8 cellular contexts compared by ENCODE assay signal in genomic region chr1:64956733-64957441, GRCh38. TPM values are rescaled to one million over a fixed set of nuclear protein-coding genes. Genes with fewer than 3 reads are reported as not detected.
A peak's percentile ranks its signal among the peaks of the same experiment; 100 is the strongest.
DNase-seq lines count a peak whose midpoint lies in the region; ATAC-seq, FAIRE-seq and TF ChIP-seq lines count a peak whose summit lies in the region.

No MANE protein-coding gene starts in this region.

- H2AFZ ChIP-seq in H1 (ENCODE audit: low read length): no peak overlapping the region

- TF ChIP-seq POLR2A in H1 (IDR thresholded peaks at IDR 0.05; ENCODE audit: control extremely low read depth in 1 of 2, low read depth in 2 of 2, low read length in 2 of 2): no peak

- peaks cover 0 to 3% of the 10 kb centered on the region in 2 experiments for H4K20me1 ChIP-seq in H1 (replicated peaks in 1 of 2; ENCODE audit: control insufficient read depth in 1 of 2, insufficient read depth in 2 of 2, low read length in 2 of 2)

- H2BK5ac ChIP-seq in H1 (ENCODE audit: low read depth, low read length): peak overlapping the region; percentile 40; the same call in 1 of the 2 replicates

- 0 out of 2 replicates have a peak, but pooled peaks cover 3% of the 10 kb centered on the region for H3K23me2 ChIP-seq in H1 (ENCODE audit: low read depth, low read length)

- H3K9ac ChIP-seq in H1 (replicated peaks in 1 of 4; ENCODE audit: extremely low read depth in 1 of 4, low read depth in 3 of 4, low read length in 3 of 4): no peak overlapping the region

- peak overlapping the region; percentile 40; the same call in 1 of the 2 replicates for H2BK20ac ChIP-seq in H1 (ENCODE audit: low read length)

- H3K4me2 ChIP-seq in H1 (ENCODE audit: insufficient read depth in 1 of 2, low read depth in 2 of 2, low read length in 2 of 2): no peak overlapping the region; a peak in 2 of 4 replicates

- no peak overlapping the region; the same call in 1 of the 2 replicates for H3K27ac ChIP-seq in H1 (ENCODE audit: low read depth, low read length)

- no peak overlapping the region for H3K23ac ChIP-seq in H1 (ENCODE audit: insufficient read length)

- FAIRE-seq in GM18507 (lab: Jason Lieb, UNC): peak; percentile 97
- FAIRE-seq in H1 (lab: Jason Lieb, UNC): no peak
- FAIRE-seq in HTR-8/SVneo (lab: Jason Lieb, UNC): no peak

- TF ChIP-seq CTCF in H1 (IDR thresholded peaks at IDR 0.05; ENCODE audit: control extremely low read depth in 1 of 3, insufficient read depth in 1 of 3, low read depth in 1 of 3, low read length in 3 of 3): no peak

- no peaks in the 10 kb centered on the region for H3K36me3 ChIP-seq in H1 (ENCODE audit: control insufficient read depth in 2 of 4, insufficient read depth in 4 of 4, low read length in 3 of 4)

- TF ChIP-seq RAD21 in H1 (IDR thresholded peaks at IDR 0.05 in 1 of 2, conservative IDR thresholded peaks at IDR 0.05 in 1 of 2; ENCODE audit: low read depth in 2 of 2, low read length in 2 of 2): no peak

- H2AK5ac ChIP-seq in H1 (ENCODE audit: low read depth, low read length): peak overlapping the region; percentile 10; the same call in 1 of the 2 replicates

- no peaks in the 10 kb centered on the region for H3K27me3 ChIP-seq in H1 (replicated peaks in 1 of 4; ENCODE audit: control insufficient read depth in 3 of 4, extremely low read depth in 1 of 4, insufficient read depth in 3 of 4, low read length in 3 of 4)

- peak overlapping the region; percentile 63 for H2BK15ac ChIP-seq in H1 (ENCODE audit: low read length)

- DNase-seq in GM18507 (ENCODE audit: extremely low spot score, insufficient read length, low read depth) (peak; percentile 73), H1 (ENCODE audit: low read depth in 1 of 2, low spot score in 2 of 2) (no peak), NCI-H146 (lab: John Stamatoyannopoulos, UW) (no peak), H4 (ENCODE audit: low spot score) (no peak), HTR-8/SVneo (ENCODE audit: insufficient read length, low spot score) (no peak)
- peak; percentile 48 for DNase-seq in Jurkat, Clone E6-1 (ENCODE audit: low read depth, low spot score)
- DNase-seq in activated effector memory CD4-positive, alpha-beta T cell treated with Interleukin-2 at 50 U/mL for 16 hours: no peak

- H3K14ac ChIP-seq in H1 (ENCODE audit: insufficient read length): no peak overlapping the region

- peak; percentile 79 for ATAC-seq in GM21619 (IDR thresholded peaks at IDR 0.05; ENCODE audit: unreplicated experiment)

- H3K4me3 ChIP-seq in Jurkat, Clone E6-1 (ENCODE audit: low read length): no peak overlapping the region
- no peak overlapping the region for H3K4me3 ChIP-seq in H1 (ENCODE audit: extremely low read depth in 1 of 4, insufficient read depth in 2 of 4, low read depth in 3 of 4, low read length in 4 of 4)

- POLR2A ChIA-PET in H1 (lab: Charles Lee; ENCODE audit: partially characterized antibody): interaction anchor here (0.9 to 1.0 kb wide), 2 partner anchors 8 to 9 kb away, joined by 3 read pairs; no protein-coding TSS in a partner anchor

- no peak for TF ChIP-seq EP300 in H1 (IDR thresholded peaks at IDR 0.05; ENCODE audit: borderline replicate concordance in 1 of 2, low read depth in 2 of 2, low read length in 2 of 2)

- peaks cover 3 to 22% (median 10%) of the 10 kb centered on the region in 4 experiments for H3K4me1 ChIP-seq in H1 (replicated peaks in 1 of 4; ENCODE audit: control insufficient read depth in 3 of 4, insufficient read depth in 4 of 4, low read length in 3 of 4)

- H2BK120ac ChIP-seq in H1 (replicated peaks; ENCODE audit: low read depth, low read length): no peak overlapping the region

- peaks cover 0 to 17% of the 10 kb centered on the region in 2 experiments; a peak in 2 of 4 replicates for H3K79me2 ChIP-seq in H1 (ENCODE audit: control insufficient read depth in 1 of 2, insufficient read depth in 2 of 2, low read length in 2 of 2)

- CTCF ChIA-PET in H1 (lab: Charles Lee; ENCODE audit: partially characterized antibody): interaction anchor here (0.6 kb wide), 1 partner anchor 112 kb away, joined by 3 read pairs; no protein-coding TSS in a partner anchor

- no peak overlapping the region for H4K8ac ChIP-seq in H1 (ENCODE audit: extremely low read depth, insufficient read depth, low read length)

- H3K9me3 ChIP-seq in H1 (ENCODE audit: insufficient read depth in 2 of 2, low read depth in 1 of 2, low read length in 1 of 2): no peaks in the 10 kb centered on the region

- no peak overlapping the region for H3K56ac ChIP-seq in H1 (replicated peaks; ENCODE audit: insufficient read length, low read depth, low read length)

- 0 out of 2 replicates have a peak overlapping the region, but pooled peaks have one; percentile 21 for H3K18ac ChIP-seq in H1 (ENCODE audit: extremely low read depth, low read length)

- H3K4ac ChIP-seq in H1 (replicated peaks; ENCODE audit: insufficient read length, low read depth, low read length): no peak overlapping the region

- WGBS in H1 (ENCODE audit: extremely low coverage in 1 of 2, insufficient coverage in 1 of 2, insufficient read length in 1 of 2, insufficient replicate concordance in 2 of 2, low coverage in 1 of 2, low lambda C conversion rate in 2 of 2, missing lambda C conversion rate in 1 of 2), 2 experiments: 63% methylated on average over 3 of the region's 3 CpGs; no CpG with 5 or more reads in 1 of the 2 experiments

- H2BK12ac ChIP-seq in H1 (ENCODE audit: low read depth, low read length): no peak overlapping the region

- no peaks in the 10 kb centered on the region for H3K79me1 ChIP-seq in H1 (ENCODE audit: low read depth, low read length)

- H4K5ac ChIP-seq in H1 (ENCODE audit: insufficient read length, low read depth, low read length): no peak overlapping the region

- H4K91ac ChIP-seq in H1 (replicated peaks; ENCODE audit: insufficient read length, low read length): no peak overlapping the region

TF ChIP-seq in H1, 55 proteins besides CTCF, POLR2A, EP300 and RAD21:
- TF ChIP-seq JUN (IDR thresholded peaks at IDR 0.05; ENCODE audit: low read depth, low read length) (no peak), CTBP2 (IDR thresholded peaks at IDR 0.05; ENCODE audit: borderline replicate concordance, insufficient read depth, insufficient read length, low read length) (no peak), EGR1 (IDR thresholded peaks at IDR 0.05; ENCODE audit: borderline replicate concordance, low read depth, low read length) (peak; percentile 68; the same call in 1 of the 2 replicates)

RNA-seq across cellular contexts. Expression of gene JAK1, which starts 9.5 kb away (rescaled TPM):
- polyA plus RNA-seq in Jurkat, Clone E6-1 (2012; ENCODE audit: insufficient read depth, insufficient read length): 39.3 TPM
- 22.5 and 24.5 TPM in 2 replicates for total RNA-seq in H1 (2021; fragmentation: NEBNext Ultra II Directional; extraction: Animal tissue kit (Norgen Biotek cat#: 25700))
- polyA plus RNA-seq in H1 (2011; rRNA removed): 7.3 and 7.8 TPM in 2 replicates
- polyA plus RNA-seq in H1 (2011; cell fraction: cytosol; rRNA removed): 8.5 TPM
- polyA plus RNA-seq in H1 (2011; cell fraction: nucleus; rRNA removed): 11.7 TPM
- polyA plus RNA-seq in H1 (2012, experiment 1 of 2): 10.6 to 13.5 TPM (median 12.2 TPM) in 4 replicates
- 1.0 TPM for polyA plus RNA-seq in H1 (2012, experiment 2 of 2)
- polyA plus RNA-seq in H1 (2013, experiment 1 of 2): 10.1 TPM
- polyA plus RNA-seq in H1 (2013, experiment 2 of 2): 10.1 TPM
- polyA minus RNA-seq in H1 (2011; rRNA and poly(A)+ RNA removed): 16.5 and 28.6 TPM in 2 replicates
- 15.0 TPM for polyA minus RNA-seq in H1 (2011; cell fraction: cytosol; rRNA and poly(A)+ RNA removed)
- 33.7 TPM for polyA minus RNA-seq in H1 (2011; cell fraction: nucleus; rRNA and poly(A)+ RNA removed)
- 67.7 and 88.9 TPM in 2 replicates for total RNA-seq in H4 (2014; rRNA removed; shearing (Covaris generic))

Comparison
In these comparisons a context has a peak if more than half of its experiments do, and no peak if none do; other contexts are left out.
1. DNase-seq: peak in GM18507 (single experiment) and Jurkat, Clone E6-1 (single experiment); none in H1 (0 of 2), NCI-H146 (single experiment), H4 (single experiment), HTR-8/SVneo (single experiment) and activated effector memory CD4-positive, alpha-beta T cell treated with Interleukin-2 at 50 U/mL for 16 hours (single experiment).